Comparison of ENCODE assay signal across 10 cellular contexts in the genomic region with DNA sequence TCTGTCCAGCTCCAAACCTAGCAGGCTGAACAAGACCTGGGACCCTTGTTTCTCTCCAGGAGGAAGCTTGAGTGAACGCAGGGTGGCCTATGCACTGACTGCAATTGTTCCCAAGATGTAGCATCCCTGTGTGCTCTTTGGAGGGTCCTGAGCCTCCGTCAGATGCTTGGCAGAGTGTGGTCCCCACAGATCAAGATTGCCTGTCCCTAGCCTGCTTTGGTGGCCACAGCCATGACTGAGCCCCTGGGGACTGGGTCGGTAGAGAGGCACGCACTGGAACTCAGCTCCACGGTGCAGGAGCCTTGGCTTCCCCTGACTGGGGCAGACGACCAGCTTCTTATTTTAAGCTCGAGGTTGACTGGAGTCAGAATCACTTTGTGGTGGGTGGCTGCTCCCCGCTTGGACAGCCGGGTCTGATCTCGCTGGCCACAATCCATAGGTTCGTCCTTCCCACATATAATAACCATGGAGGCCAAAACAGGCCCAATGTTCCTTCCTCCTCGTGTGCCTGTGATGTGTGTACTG.
DNase-seq lines count a peak whose midpoint lies in the region; ATAC-seq and TF ChIP-seq lines count a peak whose summit lies in the region.
"Had no signal": no experiment of that assay in that cellular context is flagged by ENCODE, and none has a peak within 500 bp of the region (broad histone marks: within the 10 kb centered on the region; RNA-seq: fewer than 3 reads in every experiment).

No MANE protein-coding gene starts in this region.

- CTCF ChIA-PET in activated CD4-positive, alpha-beta memory T cell treated with anti-CD3 and anti-CD28 coated beads, Interleukin-2, amount 10 ng/mL, durations not matched to agents 7 days and 5 days (lab: Charles Lee): interaction anchor here (0.5 to 1.8 kb wide), 6 partner anchors 12 to 80 kb away, joined by 3 to 7 read pairs (median 3); no protein-coding TSS in a partner anchor

- no peak for TF ChIP-seq CTCF in upper lobe of right lung (IDR thresholded peaks at IDR 0.05)

- POLR2A ChIA-PET in activated CD4-positive, alpha-beta memory T cell treated with anti-CD3 and anti-CD28 coated beads, Interleukin-2, amount 10 ng/mL, durations not matched to agents 7 days and 5 days (lab: Charles Lee): interaction anchor here (0.6 to 4.3 kb wide), 7 partner anchors 20 to 544 kb away, joined by 3 to 34 read pairs (median 3); no protein-coding TSS in a partner anchor

- intact Hi-C loops in upper lobe of right lung (cut with DNase I): no loop called here

- peaks cover 86% of the 10 kb centered on the region for H3K4me1 Mint-ChIP-seq in activated T-cell treated with anti-CD3 and anti-CD28 coated beads, Interleukin-2, amount 50 U/mL, for 72 hours (ENCODE audit: low read depth)
- peaks cover 85% of the 10 kb centered on the region for H3K4me1 Mint-ChIP-seq in activated CD4-positive, alpha-beta memory T cell treated with anti-CD3 and anti-CD28 coated beads, Interleukin-2, amount 10 ng/mL, durations not matched to agents 7 days and 5 days
- H3K4me1 Mint-ChIP-seq in memory B cell: peaks cover 41% of the 10 kb centered on the region
- H3K4me1 Mint-ChIP-seq: neural crest cell had no signal

- H3K27me3 Mint-ChIP-seq in activated T-cell treated with anti-CD3 and anti-CD28 coated beads, Interleukin-2, amount 50 U/mL, for 72 hours (ENCODE audit: low read depth): no peaks in the 10 kb centered on the region
- H3K27me3 Mint-ChIP-seq in activated CD4-positive, alpha-beta memory T cell treated with anti-CD3 and anti-CD28 coated beads, Interleukin-2, amount 10 ng/mL, durations not matched to agents 7 days and 5 days: no peaks in the 10 kb centered on the region
- no peaks in the 10 kb centered on the region for H3K27me3 Mint-ChIP-seq in memory B cell

- no peaks in the 10 kb centered on the region for H3K9me3 ChIP-seq in upper lobe of right lung

- H3K4me3 Mint-ChIP-seq in activated T-cell treated with anti-CD3 and anti-CD28 coated beads, Interleukin-2, amount 50 U/mL, for 72 hours: peak overlapping the region; percentile 95 to 98
- peak overlapping the region; percentile 96 for H3K4me3 Mint-ChIP-seq in activated CD4-positive, alpha-beta memory T cell treated with anti-CD3 and anti-CD28 coated beads, Interleukin-2, amount 10 ng/mL, durations not matched to agents 7 days and 5 days
- peak overlapping the region; percentile 96 for H3K4me3 Mint-ChIP-seq in memory B cell
- H3K4me3 Mint-ChIP-seq: neural crest cell had no signal

- DNase-seq in activated T-cell treated with anti-CD3 and anti-CD28 coated beads, Interleukin-2, amount 50 U/mL, for 72 hours: no peak
- DNase-seq in activated T-cell treated with anti-CD3 and anti-CD28 coated beads, Interleukin-2, amount 50 U/mL, for 48 hours: no peak
- DNase-seq in activated CD4-positive, alpha-beta memory T cell treated with anti-CD3 and anti-CD28 coated beads, Interleukin-2, amount 10 ng/mL, durations not matched to agents 7 days and 5 days: no peak
- DNase-seq in memory B cell (ENCODE audit: low spot score in 2 of 2): no peak
- no peak for DNase-seq in upper lobe of right lung
- no peak for DNase-seq in T-helper 9 cell
- DNase-seq in mesenteric fat pad (ENCODE audit: low spot score): no peak
- DNase-seq: NCI-H524 had no signal

- peak; percentile 3 to 6 for ATAC-seq in activated T-cell treated with anti-CD3 and anti-CD28 coated beads, Interleukin-2, amount 50 U/mL, for 72 hours (replicated peaks in 1 of 2)
- no peak for ATAC-seq in memory B cell (ENCODE audit: low read depth)
- ATAC-seq in upper lobe of right lung: no peak
- ATAC-seq in HG02642 (IDR thresholded peaks at IDR 0.05; ENCODE audit: poor library complexity, unreplicated experiment): no peak

- H3K27me3 ChIP-seq in upper lobe of right lung: no peaks in the 10 kb centered on the region

- peak overlapping the region; percentile 93 for H3K27ac Mint-ChIP-seq in activated T-cell treated with anti-CD3 and anti-CD28 coated beads, Interleukin-2, amount 50 U/mL, for 72 hours
- H3K27ac Mint-ChIP-seq in activated CD4-positive, alpha-beta memory T cell treated with anti-CD3 and anti-CD28 coated beads, Interleukin-2, amount 10 ng/mL, durations not matched to agents 7 days and 5 days: peak overlapping the region; percentile 92
- H3K27ac Mint-ChIP-seq in memory B cell: peak overlapping the region; percentile 99

- H3K4me3 ChIP-seq in upper lobe of right lung: no peak overlapping the region

- H3K36me3 ChIP-seq in upper lobe of right lung: peaks cover 7% of the 10 kb centered on the region

- H3K36me3 Mint-ChIP-seq in activated T-cell treated with anti-CD3 and anti-CD28 coated beads, Interleukin-2, amount 50 U/mL, for 72 hours (ENCODE audit: insufficient read depth in 2 of 2): peaks cover 8 to 15% of the 10 kb centered on the region in 2 donors
- peaks cover 30% of the 10 kb centered on the region for H3K36me3 Mint-ChIP-seq in activated CD4-positive, alpha-beta memory T cell treated with anti-CD3 and anti-CD28 coated beads, Interleukin-2, amount 10 ng/mL, durations not matched to agents 7 days and 5 days (ENCODE audit: low read depth)
- peaks cover 16% of the 10 kb centered on the region for H3K36me3 Mint-ChIP-seq in memory B cell

- H3K27ac ChIP-seq in upper lobe of right lung: peak overlapping the region; percentile 85

- peaks cover 53% of the 10 kb centered on the region for H3K4me1 ChIP-seq in upper lobe of right lung

- no peaks in the 10 kb centered on the region for H3K9me3 Mint-ChIP-seq in activated T-cell treated with anti-CD3 and anti-CD28 coated beads, Interleukin-2, amount 50 U/mL, for 72 hours
- H3K9me3 Mint-ChIP-seq in activated CD4-positive, alpha-beta memory T cell treated with anti-CD3 and anti-CD28 coated beads, Interleukin-2, amount 10 ng/mL, durations not matched to agents 7 days and 5 days: no peaks in the 10 kb centered on the region
- H3K9me3 Mint-ChIP-seq in memory B cell: no peaks in the 10 kb centered on the region
- H3K9me3 Mint-ChIP-seq: neural crest cell had no signal

Comparison
In these comparisons a context has a peak if more than half of its experiments do, and no peak if none do; other contexts are left out.
1. ATAC-seq: peak in activated T-cell treated with anti-CD3 and anti-CD28 coated beads, Interleukin-2, amount 50 U/mL, for 72 hours (2 of 2); none in memory B cell (single experiment), upper lobe of right lung (single experiment) and HG02642 (single experiment).
2. Peak in every context shown above with its lines, with median percentiles within 50 percentile points of each other: H3K27ac Mint-ChIP-seq and H3K4me3 Mint-ChIP-seq.